In genomic region chrX:39941332-39941920, GRCh38 we compare ENCODE assay signal across 15 cellular contexts.
DNase-seq lines count a peak whose midpoint lies in the region; ATAC-seq, FAIRE-seq and TF ChIP-seq lines count a peak whose summit lies in the region.
"Had no signal": no experiment of that assay in that cellular context is flagged by ENCODE, and none has a peak within 500 bp of the region (broad histone marks: within the 10 kb centered on the region; RNA-seq: fewer than 3 reads in every experiment).

No MANE protein-coding gene starts in this region.

- H3K4me2 ChIP-seq in endothelial cell of umbilical vein (ENCODE audit: insufficient read depth, low read length): peak overlapping the region; percentile 17

- FAIRE-seq in endothelial cell of umbilical vein (lab: Jason Lieb, UNC): peak; percentile 75

- dilution Hi-C loops in endothelial cell of umbilical vein (cut with MboI; ENCODE audit: extremely low pct_ligation_motif_present, low sequenced_read_pairs): no loop called here

- H2AFZ ChIP-seq in endothelial cell of umbilical vein (ENCODE audit: low read depth, low read length): no peak overlapping the region

- BruUV-seq in endothelial cell of umbilical vein (replicated peaks; lab: Mats Ljungman, UMichigan): no TSS peak

- H3K27ac ChIP-seq in endothelial cell of umbilical vein (ENCODE audit: insufficient read depth, low read depth, low read length): peak overlapping the region; percentile 50
- H3K27ac ChIP-seq: neutrophil, SK-N-MC had no signal

- CTCF ChIA-PET in endothelial cell of umbilical vein (lab: Charles Lee): interaction anchor here (1.8 kb wide), 1 partner anchor 210 kb away, joined by 4 read pairs; no protein-coding TSS in a partner anchor

- H3K4me1 ChIP-seq in endothelial cell of umbilical vein (ENCODE audit: control insufficient read depth, extremely low read depth, insufficient read depth, low read length): peaks cover 15% of the 10 kb centered on the region

- DNase-seq in HT1080 (ENCODE audit: low read depth) (peak; percentile 32), RPMI7951 (ENCODE audit: low read depth) (peak; percentile 53), endothelial cell of umbilical vein (ENCODE audit: low read depth, low spot score) (no peak), retinal pigment epithelial cell (ENCODE audit: low read depth) (peak; percentile 38), SHP77 treated with DMSO at 0.1 percent for 48 hours (lab: John Stamatoyannopoulos, UW) (no peak), Right ventricle myocardium inferior (ENCODE audit: missing footprints) (no peak)
- DNase-seq: activated CD4-positive, alpha-beta T cell treated with anti-CD3 and anti-CD28 coated beads, Interleukin-2, amount 50 U/mL, for 48 hours; activated T-cell treated with anti-CD3 and anti-CD28 coated beads, Interleukin-2, amount 50 U/mL, for 72 hours; DMS79; foreskin melanocyte; mammary epithelial cell; stimulated activated CD4-positive, alpha-beta T cell treated with anti-CD3 and anti-CD28 coated beads, Interleukin-4, amount 100 ng/mL, for 24 hours had no signal

- TF ChIP-seq POLR2A in endothelial cell of umbilical vein (IDR thresholded peaks at IDR 0.05; ENCODE audit: low read depth, low read length): no peak

- H3K79me2 ChIP-seq in endothelial cell of umbilical vein (ENCODE audit: control insufficient read depth, insufficient read depth, low read length): no peaks in the 10 kb centered on the region

- ATAC-seq in GM21825 (IDR thresholded peaks at IDR 0.05; ENCODE audit: unreplicated experiment) (no peak), Right ventricle myocardium inferior (no peak)
- ATAC-seq: activated T-cell treated with anti-CD3 and anti-CD28 coated beads, Interleukin-2, amount 50 U/mL, for 72 hours had no signal

- H4K20me1 ChIP-seq in endothelial cell of umbilical vein (replicated peaks; ENCODE audit: control insufficient read depth, extremely low read depth, insufficient read depth, low read length): no peaks in the 10 kb centered on the region

- H3K4me3 ChIP-seq in endothelial cell of umbilical vein (replicated peaks in 1 of 3; ENCODE audit: insufficient read depth in 1 of 3, low read depth in 1 of 3, low read length in 3 of 3): no peak overlapping the region
- H3K4me3 ChIP-seq in retinal pigment epithelial cell (ENCODE audit: low read length): no peak overlapping the region
- H3K4me3 ChIP-seq: SK-N-MC had no signal

- POLR2A ChIA-PET in endothelial cell of umbilical vein (lab: Charles Lee): no interaction called here

- no peaks in the 10 kb centered on the region for H3K9me3 ChIP-seq in endothelial cell of umbilical vein (replicated peaks; ENCODE audit: control insufficient read depth, insufficient read depth, low read length)
- H3K9me3 ChIP-seq: neutrophil had no signal

- TF ChIP-seq CTCF in endothelial cell of umbilical vein (IDR thresholded peaks at IDR 0.05; ENCODE audit: extremely low read depth in 1 of 2, insufficient read depth in 1 of 2, low read depth in 1 of 2, low read length in 2 of 2): no peak
- no peak for TF ChIP-seq CTCF in retinal pigment epithelial cell (conservative IDR thresholded peaks at IDR 0.05; ENCODE audit: low read depth, low read length)

- no peaks in the 10 kb centered on the region for H3K36me3 ChIP-seq in endothelial cell of umbilical vein (ENCODE audit: control insufficient read depth in 2 of 2, extremely low read depth in 1 of 2, insufficient read depth in 2 of 2, low read length in 2 of 2)
- H3K36me3 ChIP-seq: neutrophil had no signal

- H3K27me3 ChIP-seq in endothelial cell of umbilical vein (ENCODE audit: control insufficient read depth in 2 of 2, insufficient read depth in 2 of 2, low read length in 2 of 2): no peaks in the 10 kb centered on the region
- H3K27me3 ChIP-seq: neutrophil had no signal

- no peak overlapping the region for H3K9ac ChIP-seq in endothelial cell of umbilical vein (replicated peaks; ENCODE audit: extremely low read depth, insufficient read depth, low read length)

- intact Hi-C loops in endothelial cell of umbilical vein (cut with micrococcal nuclease) (loop anchor here (2.0 kb wide), 1 partner anchor 33 kb away; no protein-coding TSS in a partner anchor), Right ventricle myocardium inferior (cut with DNase I) (no loop called here)

- H3K9me1 ChIP-seq in endothelial cell of umbilical vein (replicated peaks; ENCODE audit: control insufficient read depth, extremely low read depth, insufficient read depth, low read length): no peaks in the 10 kb centered on the region

TF ChIP-seq in endothelial cell of umbilical vein, 7 proteins besides CTCF, POLR2A, EP300 and RAD21:
- no peak for TF ChIP-seq EZH2 (IDR thresholded peaks at IDR 0.05; ENCODE audit: borderline replicate concordance, low read depth, low read length, severe bottlenecking)
- TF ChIP-seq POLR2AphosphoS5 (IDR thresholded peaks at IDR 0.05; ENCODE audit: insufficient read depth, low read depth, low read length): no peak
- TF ChIP-seq MYC (IDR thresholded peaks at IDR 0.05; ENCODE audit: low read depth, low read length): no peak
- TF ChIP-seq GATA2 (IDR thresholded peaks at IDR 0.05; ENCODE audit: insufficient read depth, insufficient read length, low read depth, low read length): no peak
- TF ChIP-seq MAX (IDR thresholded peaks at IDR 0.05; ENCODE audit: insufficient read depth, insufficient read length): no peak
- no peak for TF ChIP-seq FOS (IDR thresholded peaks at IDR 0.05; ENCODE audit: borderline replicate concordance, insufficient read depth, low read length)
- no peak for TF ChIP-seq JUN (IDR thresholded peaks at IDR 0.05; ENCODE audit: borderline replicate concordance, insufficient read depth, insufficient read length, low read depth)

Comparison
In these comparisons a context has a peak if more than half of its experiments do, and no peak if none do; other contexts are left out.
1. DNase-seq: peak in HT1080 (single experiment), RPMI7951 (single experiment) and retinal pigment epithelial cell (single experiment); none in endothelial cell of umbilical vein (single experiment), SHP77 treated with DMSO at 0.1 percent for 48 hours (single experiment) and Right ventricle myocardium inferior (single experiment).